ENCODE assay signal across 23 cellular contexts in genomic region chrY:21601524-21601923, GRCh38.
"Had no signal": no experiment of that assay in that cellular context is flagged by ENCODE, and none has a peak within 500 bp of the region (broad histone marks: within the 10 kb centered on the region; RNA-seq: fewer than 3 reads in every experiment).

No MANE protein-coding gene starts in this region.

- H3K27ac ChIP-seq: colonic mucosa, coronary artery, dorsolateral prefrontal cortex, epithelial cell of prostate, esophagus muscularis mucosa, esophagus squamous epithelium, foreskin keratinocyte, gastrocnemius medialis, gastroesophageal sphincter, heart right ventricle had no signal

- H3K4me3 ChIP-seq: colonic mucosa, coronary artery, dorsolateral prefrontal cortex, esophagus muscularis mucosa, esophagus squamous epithelium, gastrocnemius medialis, gastroesophageal sphincter, heart right ventricle had no signal

- H3K36me3 ChIP-seq: colonic mucosa, esophagus muscularis mucosa, esophagus squamous epithelium, gastrocnemius medialis, gastroesophageal sphincter, heart right ventricle had no signal

- H3K9me3 ChIP-seq: colonic mucosa, esophagus muscularis mucosa, esophagus squamous epithelium, gastrocnemius medialis, gastroesophageal sphincter, heart right ventricle had no signal

- H3K27me3 ChIP-seq: colonic mucosa, dorsolateral prefrontal cortex, esophagus muscularis mucosa, esophagus squamous epithelium, foreskin keratinocyte, gastrocnemius medialis, gastroesophageal sphincter, heart right ventricle had no signal

- DNase-seq: colonic mucosa; cortex of kidney; dermis blood vessel endothelial cell; dorsolateral prefrontal cortex; effector CD4-positive, alpha-beta T cell; effector CD8-positive, alpha-beta T cell; effector memory CD4-positive, alpha-beta T cell; effector memory CD8-positive, alpha-beta T cell; endodermal cell; erythroblast; esophagus squamous epithelium; foreskin fibroblast; foreskin keratinocyte; foreskin melanocyte; gastrocnemius medialis; glutamatergic neuron; head of caudate nucleus; heart right ventricle had no signal

- H3K4me1 ChIP-seq: colonic mucosa, esophagus squamous epithelium, foreskin keratinocyte, gastrocnemius medialis, gastroesophageal sphincter had no signal

- ATAC-seq: effector memory CD8-positive, alpha-beta T cell; esophagus mucosa; foreskin keratinocyte; gastrocnemius medialis; gastroesophageal sphincter had no signal
